In the genomic region with DNA sequence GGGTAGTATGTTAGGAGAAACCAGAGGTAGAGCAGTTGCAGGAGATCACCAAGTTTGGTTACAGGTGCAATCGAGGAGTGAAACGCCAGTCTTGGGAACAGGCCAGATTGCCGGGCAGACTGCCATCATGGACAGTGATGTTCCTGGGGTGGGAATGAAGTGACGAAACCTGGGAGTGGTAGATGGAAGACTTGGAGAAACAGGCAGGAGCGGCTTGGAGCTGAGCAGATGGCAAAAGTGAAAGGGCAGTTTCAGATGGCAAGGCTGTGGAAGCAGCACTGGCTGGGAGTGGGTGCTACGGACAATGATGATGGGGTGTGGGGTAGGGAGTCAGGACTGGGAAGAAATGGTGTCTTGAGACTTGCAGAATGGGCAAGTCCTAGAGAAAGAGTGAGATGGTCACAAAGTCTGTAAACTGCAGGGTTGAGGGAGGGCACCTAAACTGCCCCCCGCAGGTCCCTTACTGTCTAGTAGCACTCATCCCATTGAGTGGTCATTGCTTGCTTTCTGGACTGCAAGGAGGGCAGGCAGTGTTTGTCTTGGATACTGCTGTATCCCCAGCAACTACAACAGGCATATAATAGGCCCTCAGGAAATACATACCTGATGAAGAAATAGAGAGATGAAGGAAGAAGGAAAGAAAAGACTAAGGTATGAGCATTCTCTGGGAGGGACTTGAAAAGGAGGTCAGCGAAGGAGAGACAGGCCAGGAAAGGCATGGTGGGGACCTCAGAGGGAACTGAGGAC, we compare ENCODE assay signal across 13 cellular contexts. TPM values are rescaled to one million over a fixed set of nuclear protein-coding genes. Genes with fewer than 3 reads are reported as not detected.
A peak's percentile ranks its signal among the peaks of the same experiment; 100 is the strongest.
DNase-seq lines count a peak whose midpoint lies in the region; ATAC-seq and TF ChIP-seq lines count a peak whose summit lies in the region.
"Had no signal": no experiment of that assay in that cellular context is flagged by ENCODE, and none has a peak within 500 bp of the region (broad histone marks: within the 10 kb centered on the region; RNA-seq: fewer than 3 reads in every experiment).

No MANE protein-coding gene starts in this region.

- TF ChIP-seq CTCF in mammary epithelial cell (conservative IDR thresholded peaks at IDR 0.05 in 1 of 2, IDR thresholded peaks at IDR 0.05 in 1 of 2; ENCODE audit: extremely low read depth in 1 of 2, insufficient read depth in 1 of 2, low read depth in 1 of 2, low read length in 2 of 2) (no peak), lower lobe of right lung (IDR thresholded peaks at IDR 0.05) (no peak), upper lobe of left lung (IDR thresholded peaks at IDR 0.05) (no peak)

- no peak overlapping the region for H2AFZ ChIP-seq in mammary epithelial cell (ENCODE audit: low read depth, low read length)

- H3K27me3 ChIP-seq in mammary epithelial cell (ENCODE audit: insufficient read depth, low read length) (no peaks in the 10 kb centered on the region), lower lobe of right lung (ENCODE audit: low read depth) (no peaks in the 10 kb centered on the region), upper lobe of left lung (no peaks in the 10 kb centered on the region)

- H3K9ac ChIP-seq in mammary epithelial cell (ENCODE audit: insufficient read depth, low read length): no peak overlapping the region

- H3K9me3 ChIP-seq in mammary epithelial cell (replicated peaks; ENCODE audit: insufficient read depth, low read length) (no peaks in the 10 kb centered on the region), lower lobe of right lung (no peaks in the 10 kb centered on the region), upper lobe of left lung (no peaks in the 10 kb centered on the region)

- H3K27ac Mint-ChIP-seq in activated naive CD4-positive, alpha-beta T cell treated with anti-CD3 and anti-CD28 coated beads, Interleukin-2, amount 50 U/mL, for 24 hours: peak overlapping the region; percentile 42
- H3K27ac Mint-ChIP-seq: B cell had no signal

- CTCF ChIA-PET in mammary epithelial cell (lab: Charles Lee; ENCODE audit: low non-redundant PET): no interaction called here

- in situ Hi-C loops in mammary epithelial cell (cut with MboI; ENCODE audit: low sequenced_read_pairs in 2 of 2): no loop called here

- TF ChIP-seq POLR2A in upper lobe of left lung (IDR thresholded peaks at IDR 0.05): no peak

- H3K4me1 Mint-ChIP-seq in activated naive CD4-positive, alpha-beta T cell treated with anti-CD3 and anti-CD28 coated beads, Interleukin-2, amount 50 U/mL, for 24 hours: peaks cover 18% of the 10 kb centered on the region
- H3K4me1 Mint-ChIP-seq: B cell had no signal

- H3K27ac ChIP-seq in mammary epithelial cell (ENCODE audit: insufficient read depth, low read depth, low read length): peak overlapping the region; percentile 6
- no peak overlapping the region for H3K27ac ChIP-seq in lower lobe of right lung
- no peak overlapping the region for H3K27ac ChIP-seq in upper lobe of left lung
- H3K27ac ChIP-seq: epithelial cell of prostate had no signal

- 41% methylated on average over 7 of the region's 8 CpGs for WGBS in mammary epithelial cell (ENCODE audit: low coverage, missing lambda C conversion rate)
- 73 to 75% methylated on average over 8 of the region's 8 CpGs for WGBS in upper lobe of left lung, 2 donors

- H3K36me3 ChIP-seq in mammary epithelial cell (ENCODE audit: insufficient read depth, low read length): no peaks in the 10 kb centered on the region
- peaks cover 18% of the 10 kb centered on the region for H3K36me3 ChIP-seq in lower lobe of right lung
- peaks cover 0 to 20% (median 4%) of the 10 kb centered on the region in 4 donors for H3K36me3 ChIP-seq in upper lobe of left lung

- H3K4me3 ChIP-seq in mammary epithelial cell (replicated peaks in 1 of 3; ENCODE audit: insufficient read depth in 1 of 3, low read depth in 2 of 3, low read length in 3 of 3) (no peak overlapping the region), lower lobe of right lung (no peak overlapping the region), upper lobe of left lung (no peak overlapping the region)
- H3K4me3 ChIP-seq: skin epidermis had no signal

- ATAC-seq in lower lobe of right lung (peak; percentile 23), upper lobe of left lung (ENCODE audit: low FRiP score in 2 of 2) (peak; percentile 38 to 40), HG03039 (IDR thresholded peaks at IDR 0.05; ENCODE audit: unreplicated experiment) (no peak), GM18868 (IDR thresholded peaks at IDR 0.05; ENCODE audit: unreplicated experiment) (no peak)

- H3K9me3 Mint-ChIP-seq in activated naive CD4-positive, alpha-beta T cell treated with anti-CD3 and anti-CD28 coated beads, Interleukin-2, amount 50 U/mL, for 24 hours: no peaks in the 10 kb centered on the region

- no peaks in the 10 kb centered on the region for H4K20me1 ChIP-seq in mammary epithelial cell (ENCODE audit: insufficient read depth, low read length)

- BruUV-seq in mammary epithelial cell (replicated peaks; lab: Mats Ljungman, UMichigan): no TSS peak

- no peak overlapping the region for H3K4me2 ChIP-seq in mammary epithelial cell (ENCODE audit: insufficient read depth, low read depth, low read length)

- intact Hi-C loops in mammary epithelial cell (cut with micrococcal nuclease): no loop called here
- intact Hi-C loops in lower lobe of right lung (cut with DNase I): no loop called here

- H3K4me1 ChIP-seq in mammary epithelial cell (ENCODE audit: insufficient read depth, low read length): peaks cover 9% of the 10 kb centered on the region
- peaks cover 19% of the 10 kb centered on the region for H3K4me1 ChIP-seq in lower lobe of right lung
- peaks cover 3 to 21% (median 10%) of the 10 kb centered on the region in 4 donors for H3K4me1 ChIP-seq in upper lobe of left lung

- H3K79me2 ChIP-seq in mammary epithelial cell (ENCODE audit: insufficient read depth, low read length): no peaks in the 10 kb centered on the region

- dilution Hi-C loops in mammary epithelial cell (cut with HindIII; ENCODE audit: low sequenced_read_pairs): no loop called here

- TF ChIP-seq EP300 in upper lobe of left lung (IDR thresholded peaks at IDR 0.05): no peak

- no peaks in the 10 kb centered on the region for H3K27me3 Mint-ChIP-seq in activated naive CD4-positive, alpha-beta T cell treated with anti-CD3 and anti-CD28 coated beads, Interleukin-2, amount 50 U/mL, for 24 hours
- H3K27me3 Mint-ChIP-seq: B cell had no signal

- no peak for DNase-seq in activated naive CD4-positive, alpha-beta T cell treated with anti-CD3 and anti-CD28 coated beads, Interleukin-2, amount 50 U/mL, for 16 hours
- DNase-seq in mammary epithelial cell: peak; percentile 24
- DNase-seq in lower lobe of right lung: no peak
- peak in 1 of 2 donors; percentile 30 for DNase-seq in upper lobe of left lung
- DNase-seq in activated gamma-delta T cell (lab: John Stamatoyannopoulos, UW): no peak
- DNase-seq: NCI-H1048; stimulated activated naive CD4-positive, alpha-beta T cell had no signal

- H3K36me3 Mint-ChIP-seq in activated naive CD4-positive, alpha-beta T cell treated with anti-CD3 and anti-CD28 coated beads, Interleukin-2, amount 50 U/mL, for 24 hours: no peaks in the 10 kb centered on the region

- no peak overlapping the region for H3K4me3 Mint-ChIP-seq in activated naive CD4-positive, alpha-beta T cell treated with anti-CD3 and anti-CD28 coated beads, Interleukin-2, amount 50 U/mL, for 24 hours
- H3K4me3 Mint-ChIP-seq: B cell had no signal

RNA-seq across cellular contexts. Expression of a gene that starts 29.5 kb away (rescaled TPM):
- total RNA-seq in mammary epithelial cell (10 to 100 TPM; 15.2 to 46.0 TPM), lower lobe of right lung (20.1 TPM), upper lobe of left lung (10 to 100 TPM; 16.2 to 43.0 (median 26.2) TPM)
- polyA plus RNA-seq in mammary epithelial cell: 12.5 TPM
- polyA minus RNA-seq in mammary epithelial cell: 29.6 TPM

Comparison
In these comparisons a context has a peak if more than half of its experiments do, and no peak if none do; other contexts are left out.
1. ATAC-seq: peak in lower lobe of right lung (2 of 2) and upper lobe of left lung (2 of 2); none in HG03039 (single experiment) and GM18868 (single experiment).